Comparison of ENCODE assay signal across 3 cellular contexts in the genomic region with DNA sequence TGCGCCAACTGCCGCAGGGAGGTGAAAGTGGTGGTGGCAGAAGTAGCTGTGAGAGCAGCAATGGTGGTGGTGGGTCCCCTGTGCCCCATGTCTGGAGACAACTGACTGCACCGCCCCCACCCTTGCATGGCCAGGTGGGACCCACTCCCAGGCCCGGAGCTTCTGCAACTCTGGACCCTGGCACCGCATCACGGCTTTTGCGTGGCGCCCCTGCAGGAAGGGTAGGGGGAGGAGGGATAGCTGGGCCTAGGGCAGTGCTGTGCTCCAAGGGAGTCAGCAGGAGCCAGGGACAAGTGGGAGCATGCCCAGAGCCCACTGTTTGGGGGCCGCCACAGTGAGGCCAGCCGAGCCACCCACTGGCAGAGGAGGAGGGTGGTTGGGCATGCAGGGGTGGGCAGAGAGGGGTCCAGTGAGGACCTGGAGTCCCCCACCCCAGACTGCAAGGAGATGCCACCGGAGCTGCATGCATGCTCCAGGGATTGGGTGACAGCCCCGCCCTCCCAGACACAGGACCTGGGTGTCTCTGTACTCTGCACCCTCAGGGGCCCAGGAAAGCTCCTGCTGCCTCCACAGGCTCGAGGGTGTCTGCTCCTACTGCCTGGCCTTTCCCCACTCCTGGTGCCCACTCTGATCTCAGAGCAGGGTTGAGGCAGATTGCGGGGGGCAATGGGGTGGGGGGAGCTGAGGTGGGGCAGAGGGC.
A peak's percentile ranks its signal among the peaks of the same experiment; 100 is the strongest.
TF ChIP-seq lines count a peak whose summit lies in the region.

No MANE protein-coding gene starts in this region.

TF ChIP-seq in HepG2, 621 proteins besides CTCF, POLR2A, EP300 and RAD21 (continues in another document):
- peak; percentile 33; the same call in 1 of the 2 replicates for TF ChIP-seq ZNF263 (CRISPR knock-in tag; IDR thresholded peaks at IDR 0.05)
- TF ChIP-seq PHF8 (CRISPR knock-in tag; IDR thresholded peaks at IDR 0.05) = no peak
- TF ChIP-seq NCOR1 (IDR thresholded peaks at IDR 0.05; ENCODE audit: borderline replicate concordance, low read length) = no peak
- TF ChIP-seq ZFX (CRISPR knock-in tag; IDR thresholded peaks at IDR 0.05; ENCODE audit: low read depth) = 0 out of 2 replicates have a peak, but pooled peaks have one; percentile 51
- TF ChIP-seq NRL (CRISPR knock-in tag; IDR thresholded peaks at IDR 0.05; ENCODE audit: borderline replicate concordance) = no peak
- peak; percentile 70; the same call in 1 of the 2 replicates for TF ChIP-seq MTA1 (CRISPR knock-in tag; IDR thresholded peaks at IDR 0.05; ENCODE audit: borderline replicate concordance)
- no peak for TF ChIP-seq FOXJ3 (CRISPR knock-in tag; IDR thresholded peaks at IDR 0.05; ENCODE audit: borderline replicate concordance)
- TF ChIP-seq HNF4A (CRISPR knock-in tag; IDR thresholded peaks at IDR 0.05) = peak; percentile 68
- no peak for TF ChIP-seq ZNF768 (CRISPR knock-in tag; IDR thresholded peaks at IDR 0.05)
- TF ChIP-seq, protein P1, sequence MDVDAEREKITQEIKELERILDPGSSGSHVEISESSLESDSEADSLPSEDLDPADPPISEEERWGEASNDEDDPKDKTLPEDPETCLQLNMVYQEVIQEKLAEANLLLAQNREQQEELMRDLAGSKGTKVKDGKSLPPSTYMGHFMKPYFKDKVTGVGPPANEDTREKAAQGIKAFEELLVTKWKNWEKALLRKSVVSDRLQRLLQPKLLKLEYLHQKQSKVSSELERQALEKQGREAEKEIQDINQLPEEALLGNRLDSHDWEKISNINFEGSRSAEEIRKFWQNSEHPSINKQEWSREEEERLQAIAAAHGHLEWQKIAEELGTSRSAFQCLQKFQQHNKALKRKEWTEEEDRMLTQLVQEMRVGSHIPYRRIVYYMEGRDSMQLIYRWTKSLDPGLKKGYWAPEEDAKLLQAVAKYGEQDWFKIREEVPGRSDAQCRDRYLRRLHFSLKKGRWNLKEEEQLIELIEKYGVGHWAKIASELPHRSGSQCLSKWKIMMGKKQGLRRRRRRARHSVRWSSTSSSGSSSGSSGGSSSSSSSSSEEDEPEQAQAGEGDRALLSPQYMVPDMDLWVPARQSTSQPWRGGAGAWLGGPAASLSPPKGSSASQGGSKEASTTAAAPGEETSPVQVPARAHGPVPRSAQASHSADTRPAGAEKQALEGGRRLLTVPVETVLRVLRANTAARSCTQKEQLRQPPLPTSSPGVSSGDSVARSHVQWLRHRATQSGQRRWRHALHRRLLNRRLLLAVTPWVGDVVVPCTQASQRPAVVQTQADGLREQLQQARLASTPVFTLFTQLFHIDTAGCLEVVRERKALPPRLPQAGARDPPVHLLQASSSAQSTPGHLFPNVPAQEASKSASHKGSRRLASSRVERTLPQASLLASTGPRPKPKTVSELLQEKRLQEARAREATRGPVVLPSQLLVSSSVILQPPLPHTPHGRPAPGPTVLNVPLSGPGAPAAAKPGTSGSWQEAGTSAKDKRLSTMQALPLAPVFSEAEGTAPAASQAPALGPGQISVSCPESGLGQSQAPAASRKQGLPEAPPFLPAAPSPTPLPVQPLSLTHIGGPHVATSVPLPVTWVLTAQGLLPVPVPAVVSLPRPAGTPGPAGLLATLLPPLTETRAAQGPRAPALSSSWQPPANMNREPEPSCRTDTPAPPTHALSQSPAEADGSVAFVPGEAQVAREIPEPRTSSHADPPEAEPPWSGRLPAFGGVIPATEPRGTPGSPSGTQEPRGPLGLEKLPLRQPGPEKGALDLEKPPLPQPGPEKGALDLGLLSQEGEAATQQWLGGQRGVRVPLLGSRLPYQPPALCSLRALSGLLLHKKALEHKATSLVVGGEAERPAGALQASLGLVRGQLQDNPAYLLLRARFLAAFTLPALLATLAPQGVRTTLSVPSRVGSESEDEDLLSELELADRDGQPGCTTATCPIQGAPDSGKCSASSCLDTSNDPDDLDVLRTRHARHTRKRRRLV (CRISPR knock-in tag; IDR thresholded peaks at IDR 0.05) = no peak
- TF ChIP-seq, protein P2, sequence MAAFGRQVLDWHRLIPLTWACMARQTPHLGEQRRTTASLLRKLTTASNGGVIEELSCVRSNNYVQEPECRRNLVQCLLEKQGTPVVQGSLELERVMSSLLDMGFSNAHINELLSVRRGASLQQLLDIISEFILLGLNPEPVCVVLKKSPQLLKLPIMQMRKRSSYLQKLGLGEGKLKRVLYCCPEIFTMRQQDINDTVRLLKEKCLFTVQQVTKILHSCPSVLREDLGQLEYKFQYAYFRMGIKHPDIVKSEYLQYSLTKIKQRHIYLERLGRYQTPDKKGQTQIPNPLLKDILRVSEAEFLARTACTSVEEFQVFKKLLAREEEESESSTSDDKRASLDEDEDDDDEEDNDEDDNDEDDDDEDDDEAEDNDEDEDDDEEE (CRISPR knock-in tag; IDR thresholded peaks at IDR 0.05) = no peak
- TF ChIP-seq ZNF292 (CRISPR knock-in tag; IDR thresholded peaks at IDR 0.05; ENCODE audit: borderline replicate concordance, low read depth) = peak; percentile 73
- TF ChIP-seq FLYWCH1 (CRISPR knock-in tag; IDR thresholded peaks at IDR 0.05) = no peak

TF ChIP-seq in IMR-90, 13 proteins besides CTCF, POLR2A, EP300 and RAD21:
- no peak for TF ChIP-seq MAZ (IDR thresholded peaks at IDR 0.05; ENCODE audit: borderline replicate concordance, low read depth, low read length)
- TF ChIP-seq FOS (IDR thresholded peaks at IDR 0.05; ENCODE audit: low read depth, low read length) = no peak
- no peak for TF ChIP-seq RFX5 (IDR thresholded peaks at IDR 0.05; ENCODE audit: low read depth, low read length)
- no peak for TF ChIP-seq NFE2L2 (IDR thresholded peaks at IDR 0.05; ENCODE audit: low read depth, low read length)
- TF ChIP-seq MXI1 (IDR thresholded peaks at IDR 0.05; ENCODE audit: borderline replicate concordance, low read depth, low read length) = no peak
- no peak for TF ChIP-seq RCOR1 (IDR thresholded peaks at IDR 0.05; ENCODE audit: insufficient replicate concordance, low read length)
- TF ChIP-seq SMC3 (IDR thresholded peaks at IDR 0.05; ENCODE audit: low read depth, low read length) = no peak
- TF ChIP-seq BHLHE40 (IDR thresholded peaks at IDR 0.05; ENCODE audit: low read depth, low read length) = no peak
- TF ChIP-seq, protein P3, sequence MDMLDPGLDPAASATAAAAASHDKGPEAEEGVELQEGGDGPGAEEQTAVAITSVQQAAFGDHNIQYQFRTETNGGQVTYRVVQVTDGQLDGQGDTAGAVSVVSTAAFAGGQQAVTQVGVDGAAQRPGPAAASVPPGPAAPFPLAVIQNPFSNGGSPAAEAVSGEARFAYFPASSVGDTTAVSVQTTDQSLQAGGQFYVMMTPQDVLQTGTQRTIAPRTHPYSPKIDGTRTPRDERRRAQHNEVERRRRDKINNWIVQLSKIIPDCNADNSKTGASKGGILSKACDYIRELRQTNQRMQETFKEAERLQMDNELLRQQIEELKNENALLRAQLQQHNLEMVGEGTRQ (IDR thresholded peaks at IDR 0.05; ENCODE audit: low read depth, low read length) = no peak
- no peak for TF ChIP-seq CHD1 (IDR thresholded peaks at IDR 0.05; ENCODE audit: low read depth, low read length)
- TF ChIP-seq CEBPB (IDR thresholded peaks at IDR 0.05; ENCODE audit: low read depth, low read length) = no peak
- TF ChIP-seq, protein P4, sequence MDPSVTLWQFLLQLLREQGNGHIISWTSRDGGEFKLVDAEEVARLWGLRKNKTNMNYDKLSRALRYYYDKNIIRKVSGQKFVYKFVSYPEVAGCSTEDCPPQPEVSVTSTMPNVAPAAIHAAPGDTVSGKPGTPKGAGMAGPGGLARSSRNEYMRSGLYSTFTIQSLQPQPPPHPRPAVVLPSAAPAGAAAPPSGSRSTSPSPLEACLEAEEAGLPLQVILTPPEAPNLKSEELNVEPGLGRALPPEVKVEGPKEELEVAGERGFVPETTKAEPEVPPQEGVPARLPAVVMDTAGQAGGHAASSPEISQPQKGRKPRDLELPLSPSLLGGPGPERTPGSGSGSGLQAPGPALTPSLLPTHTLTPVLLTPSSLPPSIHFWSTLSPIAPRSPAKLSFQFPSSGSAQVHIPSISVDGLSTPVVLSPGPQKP (IDR thresholded peaks at IDR 0.05; ENCODE audit: borderline replicate concordance, low read depth, low read length) = no peak
- no peak for TF ChIP-seq MAFK (IDR thresholded peaks at IDR 0.05; ENCODE audit: low read depth, low read length)

TF ChIP-seq in H1, 55 proteins besides CTCF, POLR2A, EP300 and RAD21:
- no peak for TF ChIP-seq EGR1 (IDR thresholded peaks at IDR 0.05; ENCODE audit: borderline replicate concordance, low read depth, low read length)
- TF ChIP-seq MAFK (IDR thresholded peaks at IDR 0.05; ENCODE audit: low read depth, low read length) = no peak
- no peak for TF ChIP-seq SUZ12 (IDR thresholded peaks at IDR 0.05; ENCODE audit: low read length)
